8 cellular contexts compared by ENCODE assay signal in genomic region chr11:124800226-124800929, GRCh38. TPM values are rescaled to one million over a fixed set of nuclear protein-coding genes. Genes with fewer than 3 reads are reported as not detected.
DNase-seq lines count a peak whose midpoint lies in the region; ATAC-seq, FAIRE-seq and TF ChIP-seq lines count a peak whose summit lies in the region.

TSS of gene MSANTD2 (minus strand) at chr11:124800406. CDS start at chr11:124800380, 26 bp downstream.

- peak within 1 kb of the TSS; percentile 70 to 86 (median 74) for H3K4me3 ChIP-seq in H1 (ENCODE audit: extremely low read depth in 1 of 4, insufficient read depth in 2 of 4, low read depth in 3 of 4, low read length in 4 of 4)
- H3K4me3 ChIP-seq in mesenchymal stem cell (ENCODE audit: insufficient read depth in 1 of 2, low read depth in 1 of 2, low read length in 2 of 2) = peak within 1 kb of the TSS; percentile 82 to 100

- TF ChIP-seq EP300 in H1 (IDR thresholded peaks at IDR 0.05; ENCODE audit: borderline replicate concordance in 1 of 2, low read depth in 2 of 2, low read length in 2 of 2) = no peak

- no peak for TF ChIP-seq RAD21 in H1 (IDR thresholded peaks at IDR 0.05 in 1 of 2, conservative IDR thresholded peaks at IDR 0.05 in 1 of 2; ENCODE audit: low read depth in 2 of 2, low read length in 2 of 2)

- H3K18ac ChIP-seq in H1 (ENCODE audit: extremely low read depth, low read length) (peak within 1 kb of the TSS; percentile 98), mesenchymal stem cell (ENCODE audit: low read depth in 1 of 2, low read length in 2 of 2) (peak within 1 kb of the TSS; percentile 96 to 99)

- H3K27ac ChIP-seq in C4-2B (peak within 1 kb of the TSS; percentile 91), H1 (ENCODE audit: low read depth, low read length) (peak within 1 kb of the TSS; percentile 96), mesenchymal stem cell (ENCODE audit: low read length, poor library complexity, severe bottlenecking) (peak within 1 kb of the TSS; percentile 85)

- 1% methylated on average over 57 of the region's 62 CpGs; no CpG with 5 or more reads in 1 of the 2 experiments for WGBS in H1 (ENCODE audit: extremely low coverage in 1 of 2, insufficient coverage in 1 of 2, insufficient read length in 1 of 2, insufficient replicate concordance in 2 of 2, low coverage in 1 of 2, low lambda C conversion rate in 2 of 2, missing lambda C conversion rate in 1 of 2), 2 experiments
- 4% methylated on average over 9 of the region's 62 CpGs for WGBS in mesenchymal stem cell

- CTCF ChIA-PET in H1 (lab: Charles Lee; ENCODE audit: partially characterized antibody) = interaction anchor here (0.8 to 3.3 kb wide), 10 partner anchors 21 to 147 kb away, joined by 3 to 24 read pairs (median 6); no protein-coding TSS in a partner anchor

- H3K79me1 ChIP-seq in H1 (ENCODE audit: low read depth, low read length) (peaks cover 3% of the 10 kb centered on the region; the same call in 1 of the 2 replicates), mesenchymal stem cell (replicated peaks; ENCODE audit: low read length, poor library complexity, severe bottlenecking) (peaks cover 5% of the 10 kb centered on the region)

- peaks cover 1 to 9% of the 10 kb centered on the region in 2 experiments for H4K20me1 ChIP-seq in H1 (replicated peaks in 1 of 2; ENCODE audit: control insufficient read depth in 1 of 2, insufficient read depth in 2 of 2, low read length in 2 of 2)

- H4K8ac ChIP-seq in H1 (ENCODE audit: extremely low read depth, insufficient read depth, low read length) (peak within 1 kb of the TSS; percentile 99), mesenchymal stem cell (ENCODE audit: low read length) (peak within 1 kb of the TSS; percentile 100)

- H2BK20ac ChIP-seq in H1 (ENCODE audit: low read length) = no peak within 1 kb of the TSS

- H3K23me2 ChIP-seq in H1 (ENCODE audit: low read depth, low read length) = peaks cover 3% of the 10 kb centered on the region; the same call in 1 of the 2 replicates

- no peak within 1 kb of the TSS for H3K23ac ChIP-seq in H1 (ENCODE audit: insufficient read length)
- peak within 1 kb of the TSS in 1 of 2 experiments; percentile 94 for H3K23ac ChIP-seq in mesenchymal stem cell (ENCODE audit: low read length in 2 of 2)

- H2AFZ ChIP-seq in H1 (ENCODE audit: low read length) (peak within 1 kb of the TSS; percentile 85), mesenchymal stem cell (ENCODE audit: low read depth, low read length) (peak within 1 kb of the TSS; percentile 79)

- peaks cover 18 to 45% of the 10 kb centered on the region in 2 experiments for H3K79me2 ChIP-seq in H1 (ENCODE audit: control insufficient read depth in 1 of 2, insufficient read depth in 2 of 2, low read length in 2 of 2)

- POLR2A ChIA-PET in H1 (lab: Charles Lee; ENCODE audit: partially characterized antibody) = interaction anchor here (1.0 to 3.7 kb wide), 16 partner anchors 10 to 127 kb away, joined by 3 to 26 read pairs (median 5); partner anchors contain the start of genes ESAM, SIAE and SPA17

- H3K14ac ChIP-seq in H1 (ENCODE audit: insufficient read length) = no peak within 1 kb of the TSS
- peak within 1 kb of the TSS in 1 of 2 experiments; percentile 93 for H3K14ac ChIP-seq in mesenchymal stem cell (ENCODE audit: low read length in 2 of 2)

- peak within 1 kb of the TSS; percentile 100 for H4K5ac ChIP-seq in H1 (ENCODE audit: insufficient read length, low read depth, low read length)

- H3K27me3 ChIP-seq in H1 (replicated peaks in 1 of 4; ENCODE audit: control insufficient read depth in 3 of 4, extremely low read depth in 1 of 4, insufficient read depth in 3 of 4, low read length in 3 of 4) (no peaks in the 10 kb centered on the region), mesenchymal stem cell (ENCODE audit: control insufficient read depth in 1 of 2, insufficient read depth in 1 of 2, low read length in 2 of 2) (peaks cover 0 to 8% of the 10 kb centered on the region in 2 experiments)

- H3K4me1 ChIP-seq in H1 (replicated peaks in 1 of 4; ENCODE audit: control insufficient read depth in 3 of 4, insufficient read depth in 4 of 4, low read length in 3 of 4) (peaks cover 0 to 6% (median under 1%) of the 10 kb centered on the region in 4 experiments; a peak in 3 of 7 replicates), mesenchymal stem cell (ENCODE audit: control insufficient read depth, insufficient read depth, low read depth, low read length) (peaks cover 4% of the 10 kb centered on the region)

- no peak within 1 kb of the TSS for H2AK5ac ChIP-seq in H1 (ENCODE audit: low read depth, low read length)
- no peak within 1 kb of the TSS for H2AK5ac ChIP-seq in mesenchymal stem cell (ENCODE audit: low read length, severe bottlenecking)

- TF ChIP-seq POLR2A in H1 (IDR thresholded peaks at IDR 0.05; ENCODE audit: control extremely low read depth in 1 of 2, low read depth in 2 of 2, low read length in 2 of 2) = peak; percentile 97 to 98

- H2BK120ac ChIP-seq in H1 (replicated peaks; ENCODE audit: low read depth, low read length) (no peak within 1 kb of the TSS), mesenchymal stem cell (ENCODE audit: low read depth, low read length) (peak within 1 kb of the TSS; percentile 100)

- DNase-seq in GM19240 (ENCODE audit: insufficient read length, low spot score) (peak; percentile 22), NCI-H82 treated with DMSO at 0.1 percent for 48 hours (lab: John Stamatoyannopoulos, UW; ENCODE audit: unreplicated experiment) (peak; percentile 65), H1 (ENCODE audit: low read depth in 1 of 2, low spot score in 2 of 2) (peak; percentile 29 to 90), mesenchymal stem cell (peak; percentile 90)
- peak; percentile 53 to 56 for DNase-seq in activated CD8-positive, alpha-beta memory T cell treated with anti-CD3 and anti-CD28 coated beads for 4 hours (ENCODE audit: low read depth in 2 of 2)
- DNase-seq in stimulated activated CD8-positive, alpha-beta memory T cell treated with anti-CD3 and anti-CD28 coated beads, Interleukin-12 subunit alpha, Interleukin-12 subunit beta, amount 100 ng/mL, for 4 hours (ENCODE audit: low read depth) = peak; percentile 80

- no peak for FAIRE-seq in H1 (lab: Jason Lieb, UNC)

- H3K36me3 ChIP-seq in H1 (ENCODE audit: control insufficient read depth in 2 of 4, insufficient read depth in 4 of 4, low read length in 3 of 4) (no peaks in the 10 kb centered on the region), mesenchymal stem cell (ENCODE audit: control insufficient read depth in 1 of 2, insufficient read depth in 2 of 2, low read depth in 1 of 2, low read length in 2 of 2) (peaks cover 0 to 4% of the 10 kb centered on the region in 2 experiments)

- ATAC-seq in HG03442 (IDR thresholded peaks at IDR 0.05; ENCODE audit: unreplicated experiment) = peak; percentile 88

- peak within 1 kb of the TSS; percentile 93; the same call in 1 of the 2 replicates for H2BK12ac ChIP-seq in H1 (ENCODE audit: low read depth, low read length)
- H2BK12ac ChIP-seq in mesenchymal stem cell (ENCODE audit: low read length in 2 of 2) = peak within 1 kb of the TSS in 1 of 2 experiments; percentile 92

- H2BK15ac ChIP-seq in H1 (ENCODE audit: low read length) (no peak within 1 kb of the TSS), mesenchymal stem cell (ENCODE audit: low read depth, poor library complexity, severe bottlenecking) (peak within 1 kb of the TSS; percentile 99)

- peak within 1 kb of the TSS; percentile 99 for H4K91ac ChIP-seq in H1 (replicated peaks; ENCODE audit: insufficient read length, low read length)
- peak within 1 kb of the TSS; percentile 100 for H4K91ac ChIP-seq in mesenchymal stem cell (ENCODE audit: low read length)

- TF ChIP-seq CTCF in C4-2B (conservative IDR thresholded peaks at IDR 0.05) (no peak), H1 (IDR thresholded peaks at IDR 0.05; ENCODE audit: control extremely low read depth in 1 of 3, insufficient read depth in 1 of 3, low read depth in 1 of 3, low read length in 3 of 3) (no peak)

- H2BK5ac ChIP-seq in H1 (ENCODE audit: low read depth, low read length) (peak within 1 kb of the TSS; percentile 94; the same call in 1 of the 2 replicates), mesenchymal stem cell (ENCODE audit: low read depth, low read length, poor library complexity, severe bottlenecking) (peak within 1 kb of the TSS; percentile 100)

- H3K9me3 ChIP-seq in H1 (ENCODE audit: insufficient read depth in 2 of 2, low read depth in 1 of 2, low read length in 1 of 2) = no peaks in the 10 kb centered on the region
- H3K9me3 ChIP-seq in mesenchymal stem cell (ENCODE audit: control insufficient read depth, low read length) = no peaks in the 10 kb centered on the region

- H3K56ac ChIP-seq in H1 (replicated peaks; ENCODE audit: insufficient read length, low read depth, low read length) = peak within 1 kb of the TSS; percentile 98

- H3K4ac ChIP-seq in H1 (replicated peaks; ENCODE audit: insufficient read length, low read depth, low read length) = peak within 1 kb of the TSS; percentile 89
- peak within 1 kb of the TSS; percentile 98 to 100 for H3K4ac ChIP-seq in mesenchymal stem cell (ENCODE audit: low read depth in 1 of 2, low read length in 2 of 2)

- peak within 1 kb of the TSS; percentile 89 to 97 for H3K4me2 ChIP-seq in H1 (ENCODE audit: insufficient read depth in 1 of 2, low read depth in 2 of 2, low read length in 2 of 2)
- peak within 1 kb of the TSS; percentile 94 for H3K4me2 ChIP-seq in mesenchymal stem cell (ENCODE audit: low read length, poor library complexity, severe bottlenecking)

- H3K9ac ChIP-seq in H1 (replicated peaks in 1 of 4; ENCODE audit: extremely low read depth in 1 of 4, low read depth in 3 of 4, low read length in 3 of 4) = peak within 1 kb of the TSS; percentile 84 to 98 (median 94)
- peak within 1 kb of the TSS; percentile 95 for H3K9ac ChIP-seq in mesenchymal stem cell (ENCODE audit: low read length)

TF ChIP-seq in H1, 55 proteins besides CTCF, POLR2A, EP300 and RAD21 (continues in another document):
- TF ChIP-seq RXRA (IDR thresholded peaks at IDR 0.05; ENCODE audit: insufficient read depth, low read depth, low read length) = no peak
- no peak for TF ChIP-seq USF2 (IDR thresholded peaks at IDR 0.05; ENCODE audit: low read length)

RNA-seq across cellular contexts. Expression of gene MSANTD2, which starts in this region (rescaled TPM):
- 15.9 and 17.3 TPM in 2 replicates for total RNA-seq in H1 (2021; fragmentation: NEBNext Ultra II Directional; extraction: Animal tissue kit (Norgen Biotek cat#: 25700))
- 5.6 and 8.2 TPM in 2 replicates for polyA plus RNA-seq in H1 (2011; rRNA removed)
- 10.5 TPM for polyA plus RNA-seq in H1 (2011; cell fraction: cytosol; rRNA removed)
- polyA plus RNA-seq in H1 (2011; cell fraction: nucleus; rRNA removed) = 10.8 TPM
- 8.2 to 13.3 TPM (median 10.5 TPM) in 4 replicates for polyA plus RNA-seq in H1 (2012, experiment 1 of 2)
- polyA plus RNA-seq in H1 (2012, experiment 2 of 2) = 5.9 TPM
- polyA plus RNA-seq in H1 (2013, experiment 1 of 2) = 13.3 TPM
- polyA plus RNA-seq in H1 (2013, experiment 2 of 2) = 12.5 TPM
- polyA minus RNA-seq in H1 (2011; rRNA and poly(A)+ RNA removed) = 4.2 and 4.6 TPM in 2 replicates
- 9.2 TPM for polyA minus RNA-seq in H1 (2011; cell fraction: cytosol; rRNA and poly(A)+ RNA removed)
- polyA minus RNA-seq in H1 (2011; cell fraction: nucleus; rRNA and poly(A)+ RNA removed) = 17.6 TPM
- 7.3 TPM for polyA plus RNA-seq in mesenchymal stem cell (2013, experiment 1 of 2)
- 7.2 TPM for polyA plus RNA-seq in mesenchymal stem cell (2013, experiment 2 of 2)

Comparison
In these comparisons a context has a peak if more than half of its experiments do, and no peak if none do; other contexts are left out.
1. Peak in every context shown above with its lines: DNase-seq, ATAC-seq, H3K4me3 ChIP-seq and H3K27ac ChIP-seq.
2. DNase-seq: peak in every context shown above with its lines; median percentile 90 in mesenchymal stem cell; 80 in stimulated activated CD8-positive, alpha-beta memory T cell treated with anti-CD3 and anti-CD28 coated beads, Interleukin-12 subunit alpha, Interleukin-12 subunit beta, amount 100 ng/mL, for 4 hours; 65 in NCI-H82 treated with DMSO at 0.1 percent for 48 hours; 60 in H1; 54 in activated CD8-positive, alpha-beta memory T cell treated with anti-CD3 and anti-CD28 coated beads for 4 hours; 22 in GM19240.